31 cellular contexts compared by ENCODE assay signal in genomic region chr1:233865902-233866301, GRCh38. TPM values are rescaled to one million over a fixed set of nuclear protein-coding genes. Genes with fewer than 3 reads are reported as not detected.
"Had no signal": no experiment of that assay in that cellular context is flagged by ENCODE, and none has a peak within 500 bp of the region (broad histone marks: within the 10 kb centered on the region; RNA-seq: fewer than 3 reads in every experiment).

No MANE protein-coding gene starts in this region.

- H3K27me3 ChIP-seq: left lung, pancreas, testis, thyroid gland, transverse colon, upper lobe of left lung, vagina had no signal

- H3K27me3 Mint-ChIP-seq: stimulated activated naive CD8-positive, alpha-beta T cell treated with anti-CD3 and anti-CD28 coated beads, Interleukin-15, amount 100 ng/mL, for 72 hours had no signal

- H3K4me1 ChIP-seq: left lung, lower lobe of right lung, pancreas, prostate gland, testis, thyroid gland, transverse colon, upper lobe of left lung, vagina had no signal

- FAIRE-seq: islet of Langerhans, kidney, pancreas had no signal

- DNase-seq: immature natural killer cell; kidney; left colon; left lung; lower lobe of right lung; mammary epithelial cell; mesenchymal stem cell; naive thymus-derived CD8-positive, alpha-beta T cell; pancreas; posterior cingulate gyrus; retina; right cardiac atrium; stimulated activated CD4-positive, alpha-beta T cell treated with anti-CD3 and anti-CD28 coated beads, Interleukin-12 subunit alpha, Interleukin-12 subunit beta, amount 100 ng/mL, for 4 hours; stimulated activated CD4-positive, alpha-beta T cell treated with anti-CD3 and anti-CD28 coated beads, Interleukin-15, amount 100 ng/mL, for 24 hours; stimulated activated CD4-positive, alpha-beta T cell treated with anti-CD3 and anti-CD28 coated beads, Interleukin-2, amount 100 ng/mL, for 24 hours; stimulated activated CD4-positive, alpha-beta T cell treated with anti-CD3 and anti-CD28 coated beads, Interleukin-4, amount 100 ng/mL, for 1 hour; stimulated activated naive CD4-positive, alpha-beta T cell; stimulated activated naive CD8-positive, alpha-beta T cell treated with anti-CD3 and anti-CD28 coated beads, Interleukin-15, amount 100 ng/mL, for 72 hours; substantia nigra; testis; thyroid gland; transverse colon; upper lobe of left lung had no signal

- H3K36me3 ChIP-seq: left lung, lower lobe of right lung, pancreas, prostate gland, thyroid gland, transverse colon, upper lobe of left lung, vagina had no signal

- H3K4me1 Mint-ChIP-seq: immature natural killer cell; naive thymus-derived CD8-positive, alpha-beta T cell; nephron; neural crest cell; stimulated activated naive CD8-positive, alpha-beta T cell treated with anti-CD3 and anti-CD28 coated beads, Interleukin-15, amount 100 ng/mL, for 72 hours had no signal

- H3K27ac ChIP-seq: left lung, lower lobe of right lung, pancreas, prostate gland, skin epidermis, testis, thyroid gland, transverse colon, upper lobe of left lung, vagina had no signal

- ATAC-seq: left colon; left lung; lower lobe of right lung; naive thymus-derived CD8-positive, alpha-beta T cell; pancreas; right cardiac atrium; sciatic nerve; stimulated activated naive CD8-positive, alpha-beta T cell treated with anti-CD3 and anti-CD28 coated beads, Interleukin-15, amount 100 ng/mL, for 72 hours had no signal

- H3K27ac Mint-ChIP-seq: immature natural killer cell; naive thymus-derived CD8-positive, alpha-beta T cell; nephron; stimulated activated naive CD8-positive, alpha-beta T cell treated with anti-CD3 and anti-CD28 coated beads, Interleukin-15, amount 100 ng/mL, for 72 hours had no signal

- H3K9me3 ChIP-seq: pancreas, testis, thyroid gland, transverse colon, vagina had no signal

- H3K4me3 ChIP-seq: left lung, lower lobe of right lung, pancreas, prostate gland, skin epidermis, testis, thyroid gland, transverse colon, upper lobe of left lung, vagina had no signal

- H3K4me3 Mint-ChIP-seq: immature natural killer cell; naive thymus-derived CD8-positive, alpha-beta T cell; nephron; neural crest cell; stimulated activated naive CD8-positive, alpha-beta T cell treated with anti-CD3 and anti-CD28 coated beads, Interleukin-15, amount 100 ng/mL, for 72 hours had no signal

RNA-seq across cellular contexts. Expression of gene SLC35F3, which starts 38.6 kb away (rescaled TPM):
- total RNA-seq: osteoblast, sciatic nerve, transverse colon had no signal
